Comparison of ENCODE assay signal across 36 cellular contexts in the genomic region with DNA sequence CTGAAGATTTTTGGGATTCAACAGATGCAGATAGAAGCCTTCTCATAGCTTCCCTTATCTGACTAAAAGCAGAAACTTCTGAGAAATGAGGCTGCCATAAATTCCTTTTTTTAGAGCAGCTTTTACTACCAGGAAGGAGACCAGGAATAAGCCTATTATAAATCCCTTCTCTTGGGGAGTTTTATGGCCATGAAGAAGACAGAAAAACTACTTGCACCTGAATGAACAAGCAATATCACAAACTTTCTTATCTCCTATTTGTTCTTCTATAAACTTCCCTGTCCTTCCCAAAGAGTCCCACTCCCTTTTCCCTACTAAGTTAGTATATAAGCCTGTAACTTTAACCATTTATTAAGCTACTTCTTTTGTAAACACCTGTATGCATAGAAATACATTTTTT.
"Had no signal": no experiment of that assay in that cellular context is flagged by ENCODE, and none has a peak within 500 bp of the region (broad histone marks: within the 10 kb centered on the region; RNA-seq: fewer than 3 reads in every experiment).

No MANE protein-coding gene starts in this region.

- H3K4me1 ChIP-seq: adrenal gland, body of pancreas, breast epithelium had no signal

- H3K27ac ChIP-seq: adrenal gland, body of pancreas, brain microvascular endothelial cell, breast epithelium, VCaP had no signal

- ATAC-seq: activated CD8-positive, alpha-beta T cell treated with anti-CD3 and anti-CD28 coated beads for 36 hours; activated naive CD4-positive, alpha-beta T cell treated with anti-CD3 and anti-CD28 coated beads, Interleukin-2, amount 50 U/mL, for 72 hours; activated T-cell treated with anti-CD3 and anti-CD28 coated beads, Interleukin-2, amount 50 U/mL, for 4 hours; activated T-cell treated with anti-CD3 and anti-CD28 coated beads, Interleukin-2, amount 50 U/mL, for 72 hours; activated T-helper 17 cell treated with anti-CD3 and anti-CD28 coated beads, Interleukin-2, amount 50 U/mL, for 72 hours; body of pancreas had no signal

- H3K36me3 Mint-ChIP-seq: activated CD4-positive, alpha-beta memory T cell treated with anti-CD3 and anti-CD28 coated beads for 36 hours; activated naive CD4-positive, alpha-beta T cell treated with anti-CD3 and anti-CD28 coated beads, Interleukin-2, amount 50 U/mL, for 72 hours; activated naive CD8-positive, alpha-beta T cell treated with anti-CD3 and anti-CD28 coated beads for 36 hours had no signal

- H3K4me3 ChIP-seq: adrenal gland, body of pancreas, breast epithelium had no signal

- H3K4me1 Mint-ChIP-seq: activated B cell treated with CpG ODN at 0.5 μM for 24 hours; activated CD4-positive, alpha-beta T cell treated with anti-CD3 and anti-CD28 coated beads, Interleukin-2, amount 10 ng/mL, durations not matched to agents 24 days and 14 days; activated naive CD8-positive, alpha-beta T cell treated with anti-CD3 and anti-CD28 coated beads for 36 hours; activated T-helper 17 cell treated with anti-CD3 and anti-CD28 coated beads, Interleukin-2, amount 50 U/mL, for 72 hours had no signal

- FAIRE-seq: astrocyte had no signal

- H3K27me3 ChIP-seq: adrenal gland, body of pancreas, brain microvascular endothelial cell, breast epithelium had no signal

- H3K4me3 Mint-ChIP-seq: activated B cell treated with CpG ODN at 0.5 μM for 24 hours; activated CD4-positive, alpha-beta memory T cell treated with anti-CD3 and anti-CD28 coated beads for 36 hours; activated CD4-positive, alpha-beta T cell treated with anti-CD3 and anti-CD28 coated beads, Interleukin-2, amount 10 ng/mL, durations not matched to agents 24 days and 14 days; activated CD8-positive, alpha-beta T cell treated with anti-CD3 and anti-CD28 coated beads for 36 hours; activated naive CD4-positive, alpha-beta T cell treated with anti-CD3 and anti-CD28 coated beads for 36 hours; activated naive CD8-positive, alpha-beta T cell treated with anti-CD3 and anti-CD28 coated beads for 36 hours; activated T-cell treated with anti-CD3 and anti-CD28 coated beads, Interleukin-2, amount 50 U/mL, for 4 hours; activated T-cell treated with anti-CD3 and anti-CD28 coated beads, Interleukin-2, amount 50 U/mL, for 72 hours; activated T-helper 1 cell treated with anti-CD3 and anti-CD28 coated beads, Interleukin-12 subunit alpha, Interleukin-12 subunit beta, Interleukin-2, Interleukin-4 antibody, amounts not matched to agents 30 ng/mL and 10 ng/mL and 1 ng/mL, durations not matched to agents 14 hours and 24 hours and 36 hours; activated T-helper 17 cell treated with anti-CD3 and anti-CD28 coated beads, Interleukin-2, amount 50 U/mL, for 72 hours; T-helper 1 cell treated with Interleukin-12 subunit alpha and Interleukin-12 subunit beta and Interleukin-4 antibody, amounts not matched to agents 30 μg/mL and 1 μg/mL, for 36 hours; T-helper 2 cell treated with Interferon-gamma antibody and Interleukin-4, amounts not matched to agents 5 μg/mL and 100 μg/mL, for 36 hours had no signal

- H3K27ac Mint-ChIP-seq: activated B cell treated with CpG ODN at 0.5 μM for 24 hours; activated CD4-positive, alpha-beta memory T cell treated with anti-CD3 and anti-CD28 coated beads for 36 hours; activated CD4-positive, alpha-beta T cell treated with anti-CD3 and anti-CD28 coated beads, Interleukin-2, amount 10 ng/mL, durations not matched to agents 24 days and 14 days; activated CD8-positive, alpha-beta T cell treated with anti-CD3 and anti-CD28 coated beads for 36 hours; activated naive CD4-positive, alpha-beta T cell treated with anti-CD3 and anti-CD28 coated beads for 36 hours; activated naive CD4-positive, alpha-beta T cell treated with anti-CD3 and anti-CD28 coated beads, Interleukin-2, amount 50 U/mL, for 72 hours; activated naive CD8-positive, alpha-beta T cell treated with anti-CD3 and anti-CD28 coated beads for 36 hours; activated T-cell treated with anti-CD3 and anti-CD28 coated beads, Interleukin-2, amount 50 U/mL, for 72 hours; activated T-helper 1 cell treated with anti-CD3 and anti-CD28 coated beads, Interleukin-12 subunit alpha, Interleukin-12 subunit beta, Interleukin-2, Interleukin-4 antibody, amounts not matched to agents 30 ng/mL and 10 ng/mL and 1 ng/mL, durations not matched to agents 14 hours and 24 hours and 36 hours; activated T-helper 17 cell treated with anti-CD3 and anti-CD28 coated beads, Interleukin-2, amount 50 U/mL, for 72 hours; T-helper 1 cell treated with Interleukin-12 subunit alpha and Interleukin-12 subunit beta and Interleukin-4 antibody, amounts not matched to agents 30 μg/mL and 1 μg/mL, for 36 hours; T-helper 2 cell treated with Interferon-gamma antibody and Interleukin-4, amounts not matched to agents 5 μg/mL and 100 μg/mL, for 36 hours had no signal

- DNase-seq: activated B cell treated with CpG ODN at 0.5 μM for 24 hours; activated CD4-positive, alpha-beta memory T cell treated with anti-CD3 and anti-CD28 coated beads for 36 hours; activated CD4-positive, alpha-beta T cell treated with anti-CD3 and anti-CD28 coated beads for 4 hours; activated CD4-positive, alpha-beta T cell treated with anti-CD3 and anti-CD28 coated beads, Interleukin-2, amount 10 ng/mL, durations not matched to agents 24 days and 14 days; activated CD4-positive, alpha-beta T cell treated with anti-CD3 and anti-CD28 coated beads, Interleukin-2, amount 50 U/mL, for 1 hour; activated CD4-positive, alpha-beta T cell treated with anti-CD3 and anti-CD28 coated beads, Interleukin-2, amount 50 U/mL, for 4 hours; activated CD4-positive, CD25-positive, alpha-beta regulatory T cell treated with anti-CD3 and anti-CD28 coated beads, Interleukin-2, amount 50 U/mL, for 72 hours; activated CD8-positive, alpha-beta memory T cell treated with anti-CD3 and anti-CD28 coated beads, Interleukin-2, amount 50 U/mL, for 4 hours; activated CD8-positive, alpha-beta T cell treated with anti-CD3 and anti-CD28 coated beads for 36 hours; activated effector memory CD4-positive, alpha-beta T cell treated with anti-CD3 and anti-CD28 coated beads, Interleukin-2, amount 50 U/mL, for 16 hours; activated gamma-delta T cell treated with Interleukin-2 at 50 U/mL for 16 hours; activated naive CD4-positive, alpha-beta T cell; activated naive CD4-positive, alpha-beta T cell treated with anti-CD3 and anti-CD28 coated beads for 36 hours; activated naive CD4-positive, alpha-beta T cell treated with anti-CD3 and anti-CD28 coated beads, Interleukin-2, amount 50 U/mL, for 16 hours; activated naive CD8-positive, alpha-beta T cell treated with anti-CD3 and anti-CD28 coated beads for 36 hours; activated T-cell treated with anti-CD3 and anti-CD28 coated beads for 4 hours; activated T-cell treated with anti-CD3 and anti-CD28 coated beads, Interleukin-2, amount 50 U/mL, for 1 hour; activated T-cell treated with anti-CD3 and anti-CD28 coated beads, Interleukin-2, amount 50 U/mL, for 4 hours; activated T-cell treated with anti-CD3 and anti-CD28 coated beads, Interleukin-2, amount 50 U/mL, for 72 hours; adrenal gland; amniotic stem cell; aorta; body of pancreas; brain microvascular endothelial cell; central memory CD4-positive, alpha-beta T cell; T-helper 1 cell; T-helper 2 cell; T-helper 9 cell had no signal

- H3K9me3 ChIP-seq: adrenal gland, body of pancreas, breast epithelium had no signal

- H3K27me3 Mint-ChIP-seq: activated B cell treated with CpG ODN at 0.5 μM for 24 hours; activated CD4-positive, alpha-beta memory T cell treated with anti-CD3 and anti-CD28 coated beads for 36 hours; activated CD4-positive, alpha-beta T cell treated with anti-CD3 and anti-CD28 coated beads, Interleukin-2, amount 10 ng/mL, durations not matched to agents 24 days and 14 days; activated CD8-positive, alpha-beta T cell treated with anti-CD3 and anti-CD28 coated beads for 36 hours; activated naive CD8-positive, alpha-beta T cell treated with anti-CD3 and anti-CD28 coated beads for 36 hours; activated T-helper 17 cell treated with anti-CD3 and anti-CD28 coated beads, Interleukin-2, amount 50 U/mL, for 72 hours had no signal

- H3K9me3 Mint-ChIP-seq: activated CD4-positive, alpha-beta T cell treated with anti-CD3 and anti-CD28 coated beads, Interleukin-2, amount 10 ng/mL, durations not matched to agents 24 days and 14 days; activated naive CD4-positive, alpha-beta T cell treated with anti-CD3 and anti-CD28 coated beads for 36 hours; activated T-helper 1 cell treated with anti-CD3 and anti-CD28 coated beads, Interleukin-12 subunit alpha, Interleukin-12 subunit beta, Interleukin-2, Interleukin-4 antibody, amounts not matched to agents 30 ng/mL and 10 ng/mL and 1 ng/mL, durations not matched to agents 14 hours and 24 hours and 36 hours; T-helper 1 cell treated with Interleukin-12 subunit alpha and Interleukin-12 subunit beta and Interleukin-4 antibody, amounts not matched to agents 30 μg/mL and 1 μg/mL, for 36 hours had no signal

- H3K36me3 ChIP-seq: adrenal gland, brain microvascular endothelial cell, breast epithelium had no signal
